16 cellular contexts compared by ENCODE assay signal in the genomic region with DNA sequence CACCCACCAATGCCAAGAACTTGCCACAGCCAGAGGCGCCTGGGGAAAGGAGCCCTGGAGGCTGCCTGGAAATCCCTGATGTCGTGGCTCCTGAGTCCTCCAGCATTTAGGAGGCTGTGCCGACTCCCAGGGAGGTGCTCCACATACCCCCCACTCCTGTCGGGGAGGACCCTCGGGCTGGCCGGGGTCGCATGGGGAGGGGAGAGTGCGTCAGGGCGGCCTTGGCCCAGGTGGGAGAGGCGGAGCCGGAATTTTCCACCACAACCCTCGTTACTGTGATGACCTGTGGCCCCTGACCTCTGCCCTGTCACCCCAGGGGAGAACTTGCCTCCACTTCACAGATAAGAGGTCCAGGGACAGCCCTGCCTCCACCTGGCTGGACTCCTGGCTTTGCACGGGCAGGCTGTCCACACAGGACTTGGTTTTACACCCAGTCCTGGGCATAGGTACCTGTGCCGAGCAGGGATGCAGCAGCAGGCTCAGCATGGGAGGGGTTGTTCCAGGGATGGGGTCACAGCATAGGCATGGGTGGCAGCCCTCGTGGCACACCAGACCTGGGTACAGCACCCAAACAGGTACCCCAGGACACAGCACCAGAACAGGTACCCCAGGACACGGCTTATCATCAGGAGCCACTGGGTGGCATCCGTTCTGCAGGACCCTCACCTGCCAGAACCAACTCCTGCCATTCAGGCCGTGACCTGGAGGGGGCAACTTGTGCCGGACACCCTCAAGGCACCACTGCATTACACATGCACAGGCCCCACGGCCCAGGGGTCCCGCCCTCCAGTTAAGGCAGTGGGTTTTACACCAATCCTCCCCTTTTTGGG. TPM values are rescaled to one million over a fixed set of nuclear protein-coding genes. Genes with fewer than 3 reads are reported as not detected.
DNase-seq lines count a peak whose midpoint lies in the region; FAIRE-seq and TF ChIP-seq lines count a peak whose summit lies in the region.
"Had no signal": no experiment of that assay in that cellular context is flagged by ENCODE, and none has a peak within 500 bp of the region (broad histone marks: within the 10 kb centered on the region; RNA-seq: fewer than 3 reads in every experiment).

No MANE protein-coding gene starts in this region.

- no peak for FAIRE-seq in kidney (lab: Jason Lieb, UNC)
- FAIRE-seq: keratinocyte had no signal

- no peak overlapping the region for H3K9ac ChIP-seq in kidney (ENCODE audit: low read length in 2 of 2)

- POLR2A ChIA-PET in A673 (lab: Charles Lee; ENCODE audit: low non-redundant PET) = no interaction called here

- DNase-seq in COLO668 (lab: John Stamatoyannopoulos, UW; ENCODE audit: unreplicated experiment) = peak; percentile 30
- no peak for DNase-seq in HFF-Myc (ENCODE audit: extremely low read depth, low read depth)
- peak; percentile 72 for DNase-seq in kidney
- DNase-seq in DMS79 (lab: John Stamatoyannopoulos, UW) = no peak
- no peak for DNase-seq in A673 (ENCODE audit: low spot score)
- no peak for DNase-seq in NCI-H128 (lab: John Stamatoyannopoulos, UW; ENCODE audit: unreplicated experiment)
- no peak for DNase-seq in ascending aorta (ENCODE audit: low spot score in 2 of 2)
- DNase-seq: central memory CD4-positive, alpha-beta T cell; NCI-H345; SJCRH30 had no signal

- H3K9me3 ChIP-seq in kidney (ENCODE audit: control insufficient read depth in 1 of 2, low read length in 2 of 2) (peaks cover 0 to 7% of the 10 kb centered on the region in 2 donors), A673 (ENCODE audit: low read depth, low read length, poor library complexity, severe bottlenecking) (no peaks in the 10 kb centered on the region), ascending aorta (no peaks in the 10 kb centered on the region)
- H3K9me3 ChIP-seq: SJCRH30 had no signal

- no peak overlapping the region for H3K4me3 ChIP-seq in HFF-Myc (replicated peaks; ENCODE audit: low read depth, low read length)
- no peak overlapping the region for H3K4me3 ChIP-seq in kidney (ENCODE audit: low read length in 2 of 2)
- H3K4me3 ChIP-seq in A673 (ENCODE audit: low read depth, low read length, poor library complexity, severe bottlenecking) = no peak overlapping the region
- H3K4me3 ChIP-seq in ascending aorta = no peak overlapping the region
- H3K4me3 ChIP-seq: SJCRH30 had no signal

- H3K4me1 ChIP-seq in kidney (ENCODE audit: control insufficient read depth in 1 of 2, insufficient read depth in 1 of 2, low read depth in 1 of 2, low read length in 2 of 2) (peaks cover 0 to 9% of the 10 kb centered on the region in 2 donors), A673 (ENCODE audit: insufficient read depth, low read length, poor library complexity, severe bottlenecking) (no peaks in the 10 kb centered on the region), ascending aorta (no peaks in the 10 kb centered on the region)

- no peak overlapping the region for H3K27ac ChIP-seq in VCaP
- no peak overlapping the region for H3K27ac ChIP-seq in kidney (ENCODE audit: low read depth in 2 of 2, low read length in 2 of 2)
- H3K27ac ChIP-seq in A673 (ENCODE audit: low read depth, low read length, poor library complexity, severe bottlenecking) = no peak overlapping the region
- H3K27ac ChIP-seq in ascending aorta = no peak overlapping the region
- H3K27ac ChIP-seq: SJCRH30 had no signal

- TF ChIP-seq CTCF in HFF-Myc (IDR thresholded peaks at IDR 0.05; ENCODE audit: low read depth, low read length, missing control alignments) (peak; percentile 22), VCaP (conservative IDR thresholded peaks at IDR 0.05) (peak; percentile 29), kidney (IDR thresholded peaks at IDR 0.05; ENCODE audit: borderline replicate concordance, extremely low read depth, insufficient read depth) (no peak), A673 (conservative IDR thresholded peaks at IDR 0.05; ENCODE audit: low read depth, low read length) (no peak), ascending aorta (IDR thresholded peaks at IDR 0.05) (no peak)

- BruUV-seq in A673 (replicated peaks; lab: Mats Ljungman, UMichigan) = no TSS peak

- CTCF ChIA-PET in A673 (lab: Charles Lee) = no interaction called here

- intact Hi-C loops in kidney (cut with DNase I) = loop anchor here (10.0 kb wide), 1 partner anchor 208 kb away; no protein-coding TSS in a partner anchor
- intact Hi-C loops in A673 (cut with micrococcal nuclease; ENCODE audit: unreplicated experiment) = no loop called here
- intact Hi-C loops in ascending aorta (cut with DNase I) = no loop called here

- H3K27me3 ChIP-seq in A673 (replicated peaks; ENCODE audit: insufficient read depth, low read depth, low read length, poor library complexity) (no peaks in the 10 kb centered on the region), ascending aorta (no peaks in the 10 kb centered on the region)
- H3K27me3 ChIP-seq: SJCRH30 had no signal

- H3K36me3 ChIP-seq in kidney (ENCODE audit: control insufficient read depth in 1 of 2, insufficient read depth in 2 of 2, low read length in 2 of 2) = no peaks in the 10 kb centered on the region
- H3K36me3 ChIP-seq in A673 (ENCODE audit: insufficient read depth, low read length, poor library complexity, severe bottlenecking) = no peaks in the 10 kb centered on the region
- no peaks in the 10 kb centered on the region for H3K36me3 ChIP-seq in ascending aorta
- H3K36me3 ChIP-seq: SJCRH30 had no signal

RNA-seq across cellular contexts. Expression of gene AGXT, which starts 12.3 kb away (rescaled TPM):
- 0.09 TPM for total RNA-seq in kidney
- 12.5 TPM for polyA plus RNA-seq in kidney (ENCODE audit: insufficient read depth, low read depth, low replicate concordance)
- not detected in 2 replicates for total RNA-seq in A673 (2021)
- total RNA-seq in ascending aorta = not detected
- total RNA-seq: activated T-helper 17 cell treated with anti-CD3 and anti-CD28 coated beads, Interleukin-2, amount 50 U/mL, for 72 hours; LHCN-M2 had no signal
- polyA plus RNA-seq: CD14-positive monocyte, keratinocyte, neural cell had no signal

RNA-seq across cellular contexts. Expression of gene KIF1A, which starts 36.3 kb away (rescaled TPM):
- 0.54 TPM for total RNA-seq in kidney
- 0.58 TPM for polyA plus RNA-seq in kidney (ENCODE audit: insufficient read depth, low read depth, low replicate concordance)
- 301 and 330 TPM in 2 replicates for total RNA-seq in A673 (2021)
- 0.11 TPM for total RNA-seq in ascending aorta
- polyA plus RNA-seq: CD14-positive monocyte, keratinocyte had no signal

RNA-seq across cellular contexts. Expression of gene MAB21L4, which starts 39.6 kb away (rescaled TPM):
- total RNA-seq in kidney = 6.1 TPM
- 28.5 TPM for polyA plus RNA-seq in kidney (ENCODE audit: insufficient read depth, low read depth, low replicate concordance)
- not detected in 2 replicates for total RNA-seq in A673 (2021)
- not detected for total RNA-seq in ascending aorta
- total RNA-seq: activated T-helper 17 cell treated with anti-CD3 and anti-CD28 coated beads, Interleukin-2, amount 50 U/mL, for 72 hours; LHCN-M2 had no signal
- polyA plus RNA-seq: CD14-positive monocyte, neural cell had no signal

RNA-seq across cellular contexts. Expression of gene CROCC2, which starts 49.8 kb away (rescaled TPM):
- total RNA-seq in kidney (0.13 TPM), A673 (2021) (not detected in 2 replicates), ascending aorta (2.9 TPM)
- not detected for polyA plus RNA-seq in kidney (ENCODE audit: insufficient read depth, low read depth, low replicate concordance)
- total RNA-seq: activated T-helper 17 cell treated with anti-CD3 and anti-CD28 coated beads, Interleukin-2, amount 50 U/mL, for 72 hours had no signal
- polyA plus RNA-seq: CD14-positive monocyte, keratinocyte had no signal

Comparison
In these comparisons a context has a peak if more than half of its experiments do, and no peak if none do; other contexts are left out.
1. DNase-seq: peak in COLO668 (single experiment) and kidney (single experiment); none in HFF-Myc (single experiment), DMS79 (single experiment), A673 (single experiment), NCI-H128 (single experiment) and ascending aorta (0 of 2).
2. CTCF ChIP-seq: peak in HFF-Myc (single experiment) and VCaP (single experiment); none in kidney (single experiment), A673 (single experiment) and ascending aorta (0 of 3).
3. RNA of gene KIF1A, which starts 36.3 kb away (total RNA-seq): 301 to 330 TPM in A673; 0.54 TPM in kidney (single experiment) and 0.11 TPM in ascending aorta (single experiment); every median in the first group is over 100 times any median in the second.